8 cellular contexts compared by ENCODE assay signal in genomic region chr1:186605762-186606350, GRCh38.
DNase-seq lines count a peak whose midpoint lies in the region; TF ChIP-seq lines count a peak whose summit lies in the region.

No MANE protein-coding gene starts in this region.

- in situ Hi-C loops in HAP-1 (cut with MboI; ENCODE audit: low sequenced_read_pairs) = no loop called here

- H3K4me1 Mint-ChIP-seq in MCF 10A (ENCODE audit: insufficient read depth, unreplicated experiment) = no peaks in the 10 kb centered on the region
- no peaks in the 10 kb centered on the region for H3K4me1 Mint-ChIP-seq in activated CD4-positive, alpha-beta memory T cell treated with anti-CD3 and anti-CD28 coated beads, Interleukin-2, amount 10 ng/mL, durations not matched to agents 7 days and 5 days

- H3K4me3 ChIP-seq in breast epithelium (no peak overlapping the region), HAP-1 (no peak overlapping the region)

- no peak overlapping the region for H3K4me3 Mint-ChIP-seq in MCF 10A (ENCODE audit: unreplicated experiment)
- no peak overlapping the region for H3K4me3 Mint-ChIP-seq in activated CD4-positive, alpha-beta memory T cell treated with anti-CD3 and anti-CD28 coated beads, Interleukin-2, amount 10 ng/mL, durations not matched to agents 7 days and 5 days

- H3K4me1 ChIP-seq in breast epithelium (no peaks in the 10 kb centered on the region), HAP-1 (no peaks in the 10 kb centered on the region)

- H3K9me3 Mint-ChIP-seq in MCF 10A (ENCODE audit: unreplicated experiment) = no peaks in the 10 kb centered on the region
- no peaks in the 10 kb centered on the region for H3K9me3 Mint-ChIP-seq in activated CD4-positive, alpha-beta memory T cell treated with anti-CD3 and anti-CD28 coated beads, Interleukin-2, amount 10 ng/mL, durations not matched to agents 7 days and 5 days

- no peak overlapping the region for H3K27ac ChIP-seq in breast epithelium

- POLR2A ChIA-PET in MCF 10A (lab: Yijun Ruan, JAX) = interaction anchor here (0.5 to 2.9 kb wide), 8 partner anchors 12 to 372 kb away, joined by 3 to 15 read pairs (median 4); no protein-coding TSS in a partner anchor
- POLR2A ChIA-PET in activated CD4-positive, alpha-beta memory T cell treated with anti-CD3 and anti-CD28 coated beads, Interleukin-2, amount 10 ng/mL, durations not matched to agents 7 days and 5 days (lab: Charles Lee) = no interaction called here

- BruUV-seq in MCF 10A (replicated peaks; lab: Mats Ljungman, UMichigan) = no TSS peak

- DNase-seq in MCF 10A (ENCODE audit: unreplicated experiment) = peak; percentile 83
- DNase-seq in breast epithelium (ENCODE audit: low spot score in 2 of 2) = no peak
- DNase-seq in HAP-1 (ENCODE audit: low spot score in 2 of 2) = peak; percentile 67 to 73
- DNase-seq in NCI-H1105 treated with DMSO at 0.1 percent for 48 hours (lab: John Stamatoyannopoulos, UW) = peak; percentile 52
- peak; percentile 36 for DNase-seq in activated CD4-positive, alpha-beta memory T cell treated with anti-CD3 and anti-CD28 coated beads, Interleukin-2, amount 10 ng/mL, durations not matched to agents 7 days and 5 days
- DNase-seq in head of caudate nucleus = peak in 28 of 42 donors; percentile 4 to 67 (median 32)
- peak; percentile 24 for DNase-seq in smooth muscle cell of the brain vasculature (ENCODE audit: low read depth, low spot score)
- no peak for DNase-seq in stimulated activated naive CD4-positive, alpha-beta T cell treated with Interleukin-2 at 50 U/mL for 16 hours (lab: John Stamatoyannopoulos, UW)

- peak; percentile 91 for TF ChIP-seq CTCF in MCF 10A (IDR thresholded peaks at IDR 0.05; ENCODE audit: unreplicated experiment)
- TF ChIP-seq CTCF in breast epithelium (IDR thresholded peaks at IDR 0.05) = peak in 1 of 3 donors; percentile 36

- no peak for TF ChIP-seq POLR2A in breast epithelium (IDR thresholded peaks at IDR 0.05)

- no peak overlapping the region for H3K27ac Mint-ChIP-seq in MCF 10A (ENCODE audit: low read depth, unreplicated experiment)
- no peak overlapping the region for H3K27ac Mint-ChIP-seq in activated CD4-positive, alpha-beta memory T cell treated with anti-CD3 and anti-CD28 coated beads, Interleukin-2, amount 10 ng/mL, durations not matched to agents 7 days and 5 days

- H3K36me3 ChIP-seq in breast epithelium = no peaks in the 10 kb centered on the region
- no peaks in the 10 kb centered on the region for H3K36me3 ChIP-seq in HAP-1 (replicated peaks)

- H3K27me3 Mint-ChIP-seq in MCF 10A (ENCODE audit: insufficient read depth, unreplicated experiment) = no peaks in the 10 kb centered on the region
- peaks cover 14% of the 10 kb centered on the region for H3K27me3 Mint-ChIP-seq in activated CD4-positive, alpha-beta memory T cell treated with anti-CD3 and anti-CD28 coated beads, Interleukin-2, amount 10 ng/mL, durations not matched to agents 7 days and 5 days

- intact Hi-C loops in MCF 10A (cut with micrococcal nuclease) = loop anchor here (1.0 to 5.0 kb wide), 7 partner anchors 76 to 431 kb away; no protein-coding TSS in a partner anchor
- intact Hi-C loops in breast epithelium (cut with DNase I; ENCODE audit: low total_unique reads) = loop anchor here (5.0 to 10.0 kb wide), 2 partner anchors 379 to 681 kb away; no protein-coding TSS in a partner anchor
- intact Hi-C loops in head of caudate nucleus (cut with DNase I) = no loop called here

- CTCF ChIA-PET in MCF 10A (lab: Yijun Ruan, JAX) = interaction anchor here (0.6 to 3.6 kb wide), 99 partner anchors 8 to 1905 kb away, joined by 3 to 134 read pairs (median 5); partner anchors contain the start of gene PTGS2
- CTCF ChIA-PET in activated CD4-positive, alpha-beta memory T cell treated with anti-CD3 and anti-CD28 coated beads, Interleukin-2, amount 10 ng/mL, durations not matched to agents 7 days and 5 days (lab: Charles Lee) = interaction anchor here (1.1 to 2.1 kb wide), 5 partner anchors 75 to 381 kb away, joined by 3 to 10 read pairs (median 3); no protein-coding TSS in a partner anchor

- H3K27me3 ChIP-seq in breast epithelium = no peaks in the 10 kb centered on the region
- no peaks in the 10 kb centered on the region for H3K27me3 ChIP-seq in HAP-1 (ENCODE audit: low read depth)

- no peaks in the 10 kb centered on the region for H3K9me3 ChIP-seq in breast epithelium
- H3K9me3 ChIP-seq in HAP-1 = no peaks in the 10 kb centered on the region

- no peaks in the 10 kb centered on the region for H3K36me3 Mint-ChIP-seq in MCF 10A (ENCODE audit: insufficient read depth, unreplicated experiment)
- no peaks in the 10 kb centered on the region for H3K36me3 Mint-ChIP-seq in activated CD4-positive, alpha-beta memory T cell treated with anti-CD3 and anti-CD28 coated beads, Interleukin-2, amount 10 ng/mL, durations not matched to agents 7 days and 5 days (ENCODE audit: low read depth)

Comparison
In these comparisons a context has a peak if more than half of its experiments do, and no peak if none do; other contexts are left out.
1. DNase-seq: peak in MCF 10A (single experiment), HAP-1 (2 of 2), NCI-H1105 treated with DMSO at 0.1 percent for 48 hours (single experiment), activated CD4-positive, alpha-beta memory T cell treated with anti-CD3 and anti-CD28 coated beads, Interleukin-2, amount 10 ng/mL, durations not matched to agents 7 days and 5 days (single experiment), head of caudate nucleus (28 of 42) and smooth muscle cell of the brain vasculature (single experiment); none in breast epithelium (0 of 2) and stimulated activated naive CD4-positive, alpha-beta T cell treated with Interleukin-2 at 50 U/mL for 16 hours (single experiment).